10 cellular contexts compared by ENCODE assay signal in the genomic region with DNA sequence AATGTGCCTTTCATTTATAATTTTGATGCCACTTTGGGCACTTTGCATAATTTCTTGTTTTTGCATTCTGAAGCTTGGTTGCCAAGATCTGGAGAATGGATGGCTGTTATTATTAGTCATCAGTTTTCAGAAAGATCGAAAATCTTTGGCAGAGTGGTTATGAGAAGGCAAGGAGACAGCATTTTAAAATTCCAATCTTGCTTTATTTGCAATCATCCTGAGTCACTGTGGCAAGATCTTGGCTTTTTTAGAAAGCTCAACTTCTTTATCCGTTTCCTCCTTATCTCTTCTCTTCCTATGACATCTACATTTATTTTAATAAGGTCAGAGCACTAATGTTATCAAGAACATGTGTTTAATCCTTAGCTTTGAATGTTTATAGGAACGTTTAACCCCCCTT.
A peak's percentile ranks its signal among the peaks of the same experiment; 100 is the strongest.
DNase-seq lines count a peak whose midpoint lies in the region; ATAC-seq and FAIRE-seq lines count a peak whose summit lies in the region.
"Had no signal": no experiment of that assay in that cellular context is flagged by ENCODE, and none has a peak within 500 bp of the region (broad histone marks: within the 10 kb centered on the region; RNA-seq: fewer than 3 reads in every experiment).

No MANE protein-coding gene starts in this region.

- ATAC-seq in HG03159 (IDR thresholded peaks at IDR 0.05; ENCODE audit: unreplicated experiment): no peak
- ATAC-seq in HG02884 (IDR thresholded peaks at IDR 0.05; ENCODE audit: unreplicated experiment): no peak
- ATAC-seq in HG03280 (IDR thresholded peaks at IDR 0.05; ENCODE audit: unreplicated experiment): no peak

- H3K27ac ChIP-seq in stomach smooth muscle (ENCODE audit: low read length): peak overlapping the region; percentile 0

- H3K36me3 ChIP-seq in adipocyte (ENCODE audit: control insufficient read depth, insufficient read depth, low read length, severe bottlenecking) (no peaks in the 10 kb centered on the region), stomach smooth muscle (ENCODE audit: control insufficient read depth in 2 of 2, insufficient read depth in 2 of 2, low read length in 2 of 2) (no peaks in the 10 kb centered on the region)
- H3K36me3 ChIP-seq: thyroid gland had no signal

- H3K9me3 ChIP-seq in adipocyte (ENCODE audit: control insufficient read depth, low read length): no peaks in the 10 kb centered on the region
- no peaks in the 10 kb centered on the region for H3K9me3 ChIP-seq in stomach smooth muscle (ENCODE audit: control insufficient read depth in 2 of 2, low read length in 2 of 2)
- H3K9me3 ChIP-seq: thyroid gland had no signal

- H3K9ac ChIP-seq in adipocyte (ENCODE audit: low read length) (peak overlapping the region; percentile 71), stomach smooth muscle (ENCODE audit: low read length in 2 of 2) (no peak overlapping the region)

- FAIRE-seq in RCC 7860 (lab: Jason Lieb, UNC): no peak

- DNase-seq in HS-27A (ENCODE audit: low read depth): peak; percentile 35
- peak; percentile 70 for DNase-seq in adipocyte (ENCODE audit: low read depth)
- DNase-seq in fibroblast of peridontal ligament (ENCODE audit: extremely low read depth): peak; percentile 89
- DNase-seq in RCC 7860 (ENCODE audit: low spot score): no peak
- DNase-seq: NCI-H1105 treated with DMSO at 0.1 percent for 48 hours, thyroid gland had no signal

- H3K27me3 ChIP-seq in adipocyte (replicated peaks; ENCODE audit: control insufficient read depth, insufficient read depth, low read length) (no peaks in the 10 kb centered on the region), stomach smooth muscle (ENCODE audit: control insufficient read depth in 1 of 2, insufficient read depth in 2 of 2, low read length in 2 of 2) (no peaks in the 10 kb centered on the region)
- H3K27me3 ChIP-seq: thyroid gland had no signal

- H3K4me1 ChIP-seq in adipocyte (ENCODE audit: control insufficient read depth, insufficient read depth, low read length) (peaks cover 48% of the 10 kb centered on the region), stomach smooth muscle (ENCODE audit: control insufficient read depth, insufficient read depth, low read length) (peaks cover 5% of the 10 kb centered on the region)
- H3K4me1 ChIP-seq: thyroid gland had no signal

- H3K4me3 ChIP-seq in adipocyte (ENCODE audit: low read length) (peak overlapping the region; percentile 68), stomach smooth muscle (ENCODE audit: low read length in 2 of 2) (no peak overlapping the region)
- H3K4me3 ChIP-seq: thyroid gland had no signal
